In the genomic region with DNA sequence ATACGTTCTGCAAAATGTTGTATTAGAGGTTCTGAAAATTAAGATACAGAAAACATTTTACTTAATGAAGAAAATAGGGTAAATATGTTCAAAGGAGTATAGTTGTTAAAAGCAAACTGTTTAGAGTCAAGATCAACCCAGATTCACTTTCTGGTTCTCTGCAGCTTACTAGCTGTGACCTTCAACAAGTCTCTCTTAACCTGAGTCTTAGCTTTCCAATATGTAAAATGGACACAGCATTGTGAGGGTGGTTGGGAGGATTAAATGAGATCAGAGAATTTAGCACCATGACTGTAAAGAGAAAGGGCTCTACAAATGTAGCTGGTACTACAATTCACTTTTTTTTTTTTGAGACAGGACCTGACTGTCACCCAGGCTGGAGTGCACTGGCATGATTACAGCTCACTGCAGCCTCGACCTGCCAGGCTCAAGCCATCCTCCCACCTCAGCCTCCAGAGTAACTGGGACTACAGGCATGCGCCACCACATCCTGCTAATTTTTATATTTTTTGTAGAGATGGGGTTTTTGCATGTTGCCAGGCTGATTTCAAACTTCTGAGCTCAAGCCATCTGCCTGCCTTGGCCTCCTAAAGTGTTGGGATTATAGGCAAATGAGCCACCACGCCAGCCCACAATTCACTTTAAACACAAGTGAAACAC, we compare ENCODE assay signal across 12 cellular contexts. TPM values are rescaled to one million over a fixed set of nuclear protein-coding genes. Genes with fewer than 3 reads are reported as not detected.
DNase-seq lines count a peak whose midpoint lies in the region; ATAC-seq, FAIRE-seq and TF ChIP-seq lines count a peak whose summit lies in the region.
"Had no signal": no experiment of that assay in that cellular context is flagged by ENCODE, and none has a peak within 500 bp of the region (broad histone marks: within the 10 kb centered on the region; RNA-seq: fewer than 3 reads in every experiment).

No MANE protein-coding gene starts in this region.

- peaks cover 12% of the 10 kb centered on the region for H3K36me3 Mint-ChIP-seq in CD4-positive, alpha-beta T cell (ENCODE audit: low read depth)
- H3K36me3 Mint-ChIP-seq in activated T-helper 2 cell treated with anti-CD3 and anti-CD28 coated beads, Interferon-gamma antibody, Interleukin-2, Interleukin-4, amounts not matched to agents 10 μg/mL and 5 μg/mL and 100 μg/mL, durations not matched to agents 14 hours and 24 hours and 36 hours (ENCODE audit: low read depth), result peaks cover 12% of the 10 kb centered on the region
- H3K36me3 Mint-ChIP-seq in naive thymus-derived CD8-positive, alpha-beta T cell, result peaks cover 0 to 17% (median 0%) of the 10 kb centered on the region in 3 donors

- CTCF ChIA-PET in CD4-positive, alpha-beta T cell (lab: Charles Lee), result interaction anchor here (1.2 kb wide), 1 partner anchor 68 kb away, joined by 3 read pairs; no protein-coding TSS in a partner anchor

- POLR2A ChIA-PET in CD4-positive, alpha-beta T cell (lab: Charles Lee), result interaction anchor here (1.6 to 3.5 kb wide), 3 partner anchors 26 to 91 kb away, joined by 8 to 32 read pairs (median 15); no protein-coding TSS in a partner anchor
- POLR2A ChIA-PET in naive thymus-derived CD8-positive, alpha-beta T cell (lab: Charles Lee), result interaction anchor here (1.2 to 5.7 kb wide), 7 partner anchors 10 to 267 kb away, joined by 4 to 67 read pairs (median 9); partner anchors contain the start of gene ATP1A1

- no peak overlapping the region for H3K27ac ChIP-seq in CD4-positive, alpha-beta T cell (ENCODE audit: low read depth, low read length)

- H3K9me3 Mint-ChIP-seq in CD4-positive, alpha-beta T cell, result no peaks in the 10 kb centered on the region
- no peaks in the 10 kb centered on the region for H3K9me3 Mint-ChIP-seq in activated T-helper 2 cell treated with anti-CD3 and anti-CD28 coated beads, Interferon-gamma antibody, Interleukin-2, Interleukin-4, amounts not matched to agents 10 μg/mL and 5 μg/mL and 100 μg/mL, durations not matched to agents 14 hours and 24 hours and 36 hours
- no peaks in the 10 kb centered on the region for H3K9me3 Mint-ChIP-seq in naive thymus-derived CD8-positive, alpha-beta T cell

- H3K27me3 Mint-ChIP-seq in CD4-positive, alpha-beta T cell, result no peaks in the 10 kb centered on the region
- peaks cover 4% of the 10 kb centered on the region for H3K27me3 Mint-ChIP-seq in activated T-helper 2 cell treated with anti-CD3 and anti-CD28 coated beads, Interferon-gamma antibody, Interleukin-2, Interleukin-4, amounts not matched to agents 10 μg/mL and 5 μg/mL and 100 μg/mL, durations not matched to agents 14 hours and 24 hours and 36 hours (ENCODE audit: low read depth)
- peaks cover 0 to 4% (median 0%) of the 10 kb centered on the region in 5 donors for H3K27me3 Mint-ChIP-seq in naive thymus-derived CD8-positive, alpha-beta T cell

- TF ChIP-seq POLR2A in GM12892 (IDR thresholded peaks at IDR 0.05; ENCODE audit: low read depth, low read length), result no peak

- H3K9me3 ChIP-seq in CD4-positive, alpha-beta T cell (ENCODE audit: control insufficient read depth, low read length), result no peaks in the 10 kb centered on the region

- H3K4me1 Mint-ChIP-seq in CD4-positive, alpha-beta T cell (ENCODE audit: low read depth), result peaks cover 43% of the 10 kb centered on the region
- H3K4me1 Mint-ChIP-seq in activated T-helper 2 cell treated with anti-CD3 and anti-CD28 coated beads, Interferon-gamma antibody, Interleukin-2, Interleukin-4, amounts not matched to agents 10 μg/mL and 5 μg/mL and 100 μg/mL, durations not matched to agents 14 hours and 24 hours and 36 hours (ENCODE audit: low read depth), result peaks cover 42% of the 10 kb centered on the region
- peaks cover 15 to 52% (median 38%) of the 10 kb centered on the region in 4 donors for H3K4me1 Mint-ChIP-seq in naive thymus-derived CD8-positive, alpha-beta T cell

- peak overlapping the region; percentile 84 for H3K4me3 ChIP-seq in HFF-Myc (replicated peaks; ENCODE audit: low read depth, low read length)

- DNase-seq in CD4-positive, alpha-beta T cell, result no peak
- no peak for DNase-seq in HFF-Myc (ENCODE audit: extremely low read depth, low read depth)
- no peak for DNase-seq in activated T-helper 2 cell treated with anti-CD3 and anti-CD28 coated beads, Interferon-gamma antibody, Interleukin-2, Interleukin-4, amounts not matched to agents 10 μg/mL and 5 μg/mL and 100 μg/mL, durations not matched to agents 14 hours and 24 hours and 36 hours (ENCODE audit: low spot score)
- DNase-seq in naive thymus-derived CD8-positive, alpha-beta T cell, result no peak
- no peak for DNase-seq in GDM1 (lab: John Stamatoyannopoulos, UW)
- DNase-seq in GM13976 (ENCODE audit: low spot score), result no peak
- no peak for DNase-seq in GM12892 (ENCODE audit: insufficient read length)
- DNase-seq: activated gamma-delta T cell treated with Interleukin-2 at 50 U/mL for 16 hours; EL; stimulated activated CD4-positive, alpha-beta T cell treated with anti-CD3 and anti-CD28 coated beads, Interleukin-12 subunit alpha, Interleukin-12 subunit beta, amount 100 ng/mL, for 4 hours; T-helper 9 cell had no signal

- in situ Hi-C loops in GM13976 (cut with MboI; ENCODE audit: low sequenced_read_pairs, unreplicated experiment), result no loop called here

- FAIRE-seq in GM12892 (lab: Jason Lieb, UNC), result no peak

- ATAC-seq in CD4-positive, alpha-beta T cell (ENCODE audit: poor library complexity), result no peak
- no peak for ATAC-seq in naive thymus-derived CD8-positive, alpha-beta T cell
- ATAC-seq in HG03432 (IDR thresholded peaks at IDR 0.05; ENCODE audit: unreplicated experiment), result no peak

- H3K4me3 Mint-ChIP-seq in CD4-positive, alpha-beta T cell, result peak overlapping the region; percentile 90
- peak overlapping the region; percentile 88 for H3K4me3 Mint-ChIP-seq in activated T-helper 2 cell treated with anti-CD3 and anti-CD28 coated beads, Interferon-gamma antibody, Interleukin-2, Interleukin-4, amounts not matched to agents 10 μg/mL and 5 μg/mL and 100 μg/mL, durations not matched to agents 14 hours and 24 hours and 36 hours (ENCODE audit: low read depth)
- H3K4me3 Mint-ChIP-seq in naive thymus-derived CD8-positive, alpha-beta T cell, result peak overlapping the region; percentile 86 to 94 (median 90)

- no peaks in the 10 kb centered on the region for H3K27me3 ChIP-seq in CD4-positive, alpha-beta T cell (ENCODE audit: control insufficient read depth, insufficient read depth, low read length)

- peak overlapping the region; percentile 97 for H3K27ac Mint-ChIP-seq in CD4-positive, alpha-beta T cell
- H3K27ac Mint-ChIP-seq in activated T-helper 2 cell treated with anti-CD3 and anti-CD28 coated beads, Interferon-gamma antibody, Interleukin-2, Interleukin-4, amounts not matched to agents 10 μg/mL and 5 μg/mL and 100 μg/mL, durations not matched to agents 14 hours and 24 hours and 36 hours, result peak overlapping the region; percentile 82
- H3K27ac Mint-ChIP-seq in naive thymus-derived CD8-positive, alpha-beta T cell, result peak overlapping the region in 9 of 10 donors; percentile 93 to 99 (median 97)

- intact Hi-C loops in CD4-positive, alpha-beta T cell (cut with DNase I, micrococcal nuclease), result loop anchor here in 1 of 2 experiments (5.0 kb wide), 2 partner anchors 45 to 355 kb away; partner anchors contain the start of gene ATP1A1
- intact Hi-C loops in activated T-helper 2 cell treated with anti-CD3 and anti-CD28 coated beads, Interferon-gamma antibody, Interleukin-2, Interleukin-4, amounts not matched to agents 10 μg/mL and 5 μg/mL and 100 μg/mL, durations not matched to agents 14 hours and 24 hours and 36 hours (cut with micrococcal nuclease), result no loop called here

- TF ChIP-seq CTCF in CD4-positive, alpha-beta T cell (IDR thresholded peaks at IDR 0.05), result no peak
- no peak for TF ChIP-seq CTCF in HFF-Myc (IDR thresholded peaks at IDR 0.05; ENCODE audit: low read depth, low read length, missing control alignments)
- TF ChIP-seq CTCF in GM13976 (IDR thresholded peaks at IDR 0.05; ENCODE audit: borderline replicate concordance, control extremely low read depth, extremely low read depth, insufficient read depth, missing control alignments), result no peak

RNA-seq across cellular contexts. Expression of gene ATP1A1, which starts 43.9 kb away (rescaled TPM):
- total RNA-seq in CD4-positive, alpha-beta T cell, result 100 to 1,000 TPM; 251 to 262 TPM
- 196 and 200 TPM in 2 replicates for total RNA-seq in activated T-helper 2 cell treated with anti-CD3 and anti-CD28 coated beads, Interferon-gamma antibody, Interleukin-2, Interleukin-4, amounts not matched to agents 10 μg/mL and 5 μg/mL and 100 μg/mL, durations not matched to agents 14 hours and 24 hours and 36 hours
- total RNA-seq in naive thymus-derived CD8-positive, alpha-beta T cell, result 100 to 1,000 TPM; 248 to 261 TPM
- 10 to 100 TPM; 59.1 to 65.0 (median 60.6) TPM for polyA plus RNA-seq in naive thymus-derived CD8-positive, alpha-beta T cell
- polyA plus RNA-seq in GM12892 (2012; ENCODE audit: missing spikeins), result 229 TPM
